ENCODE assay signal across 8 cellular contexts in genomic region chr20:36808317-36809257, GRCh38. TPM values are rescaled to one million over a fixed set of nuclear protein-coding genes. Genes with fewer than 3 reads are reported as not detected.
A peak's percentile ranks its signal among the peaks of the same experiment; 100 is the strongest.
DNase-seq lines count a peak whose midpoint lies in the region; ATAC-seq and TF ChIP-seq lines count a peak whose summit lies in the region.

No MANE protein-coding gene starts in this region.

- no peaks in the 10 kb centered on the region for H3K36me3 Mint-ChIP-seq in natural killer cell

- peak; percentile 93 for TF ChIP-seq CTCF in GM12873 (IDR thresholded peaks at IDR 0.05; ENCODE audit: insufficient read depth, low read depth, low read length, missing control alignments)
- TF ChIP-seq CTCF in natural killer cell (IDR thresholded peaks at IDR 0.05): peak; percentile 90

- ATAC-seq in natural killer cell (peak; percentile 71 to 81 (median 76)), GM21381 (IDR thresholded peaks at IDR 0.05; ENCODE audit: unreplicated experiment) (no peak)
- peak; percentile 74 for ATAC-seq in stimulated activated naive CD8-positive, alpha-beta T cell treated with anti-CD3 and anti-CD28 coated beads, Interleukin-15, amount 100 ng/mL, for 72 hours

- H3K4me3 Mint-ChIP-seq in natural killer cell: no peak overlapping the region
- H3K4me3 Mint-ChIP-seq in stimulated activated naive CD8-positive, alpha-beta T cell treated with anti-CD3 and anti-CD28 coated beads, Interleukin-15, amount 100 ng/mL, for 72 hours: no peak overlapping the region

- intact Hi-C loops in natural killer cell (cut with micrococcal nuclease): no loop called here

- H3K27ac Mint-ChIP-seq in natural killer cell: no peak overlapping the region
- H3K27ac Mint-ChIP-seq in stimulated activated naive CD8-positive, alpha-beta T cell treated with anti-CD3 and anti-CD28 coated beads, Interleukin-15, amount 100 ng/mL, for 72 hours: peak overlapping the region in 1 of 2 donors; percentile 78

- no peaks in the 10 kb centered on the region for H3K9me3 Mint-ChIP-seq in natural killer cell
- H3K9me3 Mint-ChIP-seq in stimulated activated naive CD8-positive, alpha-beta T cell treated with anti-CD3 and anti-CD28 coated beads, Interleukin-15, amount 100 ng/mL, for 72 hours: no peaks in the 10 kb centered on the region

- no peaks in the 10 kb centered on the region for H3K4me1 Mint-ChIP-seq in natural killer cell
- H3K4me1 Mint-ChIP-seq in stimulated activated naive CD8-positive, alpha-beta T cell treated with anti-CD3 and anti-CD28 coated beads, Interleukin-15, amount 100 ng/mL, for 72 hours: peaks cover 7% of the 10 kb centered on the region

- no peaks in the 10 kb centered on the region for H3K27me3 Mint-ChIP-seq in natural killer cell (ENCODE audit: low read depth in 2 of 2)
- no peaks in the 10 kb centered on the region for H3K27me3 Mint-ChIP-seq in stimulated activated naive CD8-positive, alpha-beta T cell treated with anti-CD3 and anti-CD28 coated beads, Interleukin-15, amount 100 ng/mL, for 72 hours

- peak; percentile 67 for DNase-seq in NCI-H460 (ENCODE audit: extremely low read depth, low read depth)
- peak; percentile 88 for DNase-seq in activated CD8-positive, alpha-beta memory T cell treated with anti-CD3 and anti-CD28 coated beads for 24 hours
- DNase-seq in epidermal melanocyte (ENCODE audit: insufficient read length, low spot score): peak; percentile 50
- DNase-seq in natural killer cell: peak; percentile 68
- DNase-seq in stimulated activated naive CD8-positive, alpha-beta T cell treated with anti-CD3 and anti-CD28 coated beads, Interleukin-15, amount 100 ng/mL, for 72 hours: peak; percentile 64 to 68
- no peak for DNase-seq in cerebellar cortex (ENCODE audit: low spot score)

RNA-seq across cellular contexts. Expression of gene DSN1, which starts 35.0 kb away (rescaled TPM):
- 14.8 and 19.2 TPM in 2 replicates for total RNA-seq in NCI-H460 (2014; rRNA removed; shearing (Covaris generic))
- polyA plus RNA-seq in NCI-H460 (2014; cell fraction: nucleus; rRNA removed): 28.8 and 50.9 TPM in 2 replicates
- total RNA-seq in natural killer cell: 10 to 100 TPM; 15.8 to 19.1 (median 15.8) TPM
